16 cellular contexts compared by ENCODE assay signal in the genomic region with DNA sequence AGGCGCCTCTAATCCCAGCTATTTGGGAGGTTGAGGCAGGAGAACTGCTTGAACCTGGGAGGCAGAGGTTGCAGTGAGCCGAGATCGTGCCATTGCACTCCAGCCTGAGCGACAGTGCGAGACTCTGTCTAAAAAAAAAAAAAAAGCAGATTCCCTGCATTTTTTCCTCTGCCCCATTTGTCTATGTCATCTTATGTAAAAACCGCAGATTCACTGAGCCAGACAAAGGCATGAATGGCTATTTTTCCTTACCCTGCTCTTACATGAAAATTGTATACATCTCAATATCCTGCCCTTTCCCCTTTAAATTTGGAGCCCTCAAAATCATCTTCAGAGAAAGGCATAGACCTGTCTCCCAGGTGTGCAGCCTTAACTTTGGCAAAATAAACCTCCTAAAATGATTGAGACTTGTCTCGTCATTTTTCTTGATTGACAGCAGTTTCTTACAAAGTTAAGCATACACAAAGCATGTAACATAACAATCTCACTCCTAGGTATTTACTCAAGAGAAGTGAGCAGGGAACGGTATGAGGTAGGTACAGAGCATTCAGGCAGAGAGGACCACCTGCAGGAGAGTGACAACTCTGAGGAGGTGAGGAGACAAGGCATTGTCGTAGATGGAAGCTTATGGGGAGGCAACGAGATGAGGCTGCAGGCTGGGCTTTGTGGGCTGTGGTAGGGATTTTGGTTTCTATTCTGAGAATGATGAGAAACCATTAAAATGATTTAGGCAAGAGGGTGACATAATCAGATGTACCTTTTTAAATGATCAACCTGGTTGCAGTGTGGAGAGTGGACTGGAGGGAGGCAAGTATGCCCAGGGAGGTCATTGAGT.
DNase-seq lines count a peak whose midpoint lies in the region; ATAC-seq and TF ChIP-seq lines count a peak whose summit lies in the region.
"Had no signal": no experiment of that assay in that cellular context is flagged by ENCODE, and none has a peak within 500 bp of the region (broad histone marks: within the 10 kb centered on the region; RNA-seq: fewer than 3 reads in every experiment).

No MANE protein-coding gene starts in this region.

- H3K27me3 ChIP-seq in CD4-positive, alpha-beta T cell (ENCODE audit: control insufficient read depth, insufficient read depth, low read length) = no peaks in the 10 kb centered on the region
- no peaks in the 10 kb centered on the region for H3K27me3 ChIP-seq in MM.1S (replicated peaks; ENCODE audit: insufficient read depth, low read length)
- no peaks in the 10 kb centered on the region for H3K27me3 ChIP-seq in gastrocnemius medialis
- H3K27me3 ChIP-seq: SJSA1 had no signal

- H3K9me3 ChIP-seq in CD4-positive, alpha-beta T cell (ENCODE audit: control insufficient read depth, low read length) = no peaks in the 10 kb centered on the region
- H3K9me3 ChIP-seq in MM.1S (replicated peaks; ENCODE audit: insufficient read depth, low read length) = no peaks in the 10 kb centered on the region
- no peaks in the 10 kb centered on the region for H3K9me3 ChIP-seq in gastrocnemius medialis
- H3K9me3 ChIP-seq: SJSA1 had no signal

- H3K9ac ChIP-seq in MM.1S (ENCODE audit: low read length) = no peak overlapping the region

- no peaks in the 10 kb centered on the region for H3K36me3 ChIP-seq in MM.1S (replicated peaks; ENCODE audit: insufficient read depth, low read length)
- no peaks in the 10 kb centered on the region for H3K36me3 ChIP-seq in gastrocnemius medialis
- H3K36me3 ChIP-seq: SJSA1 had no signal

- TF ChIP-seq POLR2A in gastrocnemius medialis (IDR thresholded peaks at IDR 0.05) = no peak

- no peak for TF ChIP-seq CTCF in CD4-positive, alpha-beta T cell (IDR thresholded peaks at IDR 0.05)
- TF ChIP-seq CTCF in MM.1S (IDR thresholded peaks at IDR 0.05; ENCODE audit: low read length) (no peak), gastrocnemius medialis (IDR thresholded peaks at IDR 0.05 in 4 of 5, conservative IDR thresholded peaks at IDR 0.05 in 1 of 5) (no peak)

- H3K27ac Mint-ChIP-seq in CD4-positive, alpha-beta T cell = peak overlapping the region; percentile 86
- peak overlapping the region; percentile 37 for H3K27ac Mint-ChIP-seq in activated naive CD4-positive, alpha-beta T cell treated with anti-CD3 and anti-CD28 coated beads, Interleukin-2, amount 50 U/mL, for 24 hours
- H3K27ac Mint-ChIP-seq: natural killer cell treated with Interleukin-12 subunit alpha and Interleukin-12 subunit beta and Interleukin-15 and Interleukin-18, amount 100 ng/mL, for 72 hours; WTC11 had no signal

- H3F3A ChIP-seq in MM.1S (ENCODE audit: insufficient read depth, low read length) = peaks cover 5% of the 10 kb centered on the region

- no peaks in the 10 kb centered on the region for H3K9me3 Mint-ChIP-seq in CD4-positive, alpha-beta T cell
- no peaks in the 10 kb centered on the region for H3K9me3 Mint-ChIP-seq in activated naive CD4-positive, alpha-beta T cell treated with anti-CD3 and anti-CD28 coated beads, Interleukin-2, amount 50 U/mL, for 24 hours
- H3K9me3 Mint-ChIP-seq: effector memory CD8-positive, alpha-beta T cell; natural killer cell treated with Interleukin-12 subunit alpha and Interleukin-12 subunit beta and Interleukin-15 and Interleukin-18, amount 100 ng/mL, for 72 hours had no signal

- H3K4me1 Mint-ChIP-seq in CD4-positive, alpha-beta T cell (ENCODE audit: low read depth) = peaks cover 68% of the 10 kb centered on the region
- peaks cover 83% of the 10 kb centered on the region for H3K4me1 Mint-ChIP-seq in activated naive CD4-positive, alpha-beta T cell treated with anti-CD3 and anti-CD28 coated beads, Interleukin-2, amount 50 U/mL, for 24 hours
- H3K4me1 Mint-ChIP-seq: WTC11 had no signal

- no peaks in the 10 kb centered on the region for H3K9me2 ChIP-seq in MM.1S (replicated peaks; ENCODE audit: insufficient read depth, low read length)

- H2AFZ ChIP-seq in MM.1S (ENCODE audit: low read length) = peak overlapping the region; percentile 14; the same call in 1 of the 2 replicates

- peak in 6 of 10 experiments; percentile 11 to 44 (median 20) for DNase-seq in CD4-positive, alpha-beta T cell
- peak; percentile 67 for DNase-seq in MM.1S
- DNase-seq in stimulated activated CD4-positive, alpha-beta T cell treated with anti-CD3 and anti-CD28 coated beads, Interleukin-12 subunit alpha, Interleukin-12 subunit beta, amount 100 ng/mL, for 4 hours = peak; percentile 23
- DNase-seq in GF-D8 (lab: John Stamatoyannopoulos, UW) = no peak
- no peak for DNase-seq in gastrocnemius medialis
- no peak for DNase-seq in NCI-H1105 treated with DMSO at 0.1 percent for 48 hours (lab: John Stamatoyannopoulos, UW)
- DNase-seq in 8988T = no peak
- DNase-seq: effector memory CD8-positive, alpha-beta T cell; KG1; NCI-H1694 treated with DMSO at 0.1 percent for 48 hours; NCI-H82 had no signal

- H3K27me3 Mint-ChIP-seq in CD4-positive, alpha-beta T cell = no peaks in the 10 kb centered on the region
- H3K27me3 Mint-ChIP-seq in activated naive CD4-positive, alpha-beta T cell treated with anti-CD3 and anti-CD28 coated beads, Interleukin-2, amount 50 U/mL, for 24 hours = no peaks in the 10 kb centered on the region

- peaks cover 2% of the 10 kb centered on the region for H3K36me3 Mint-ChIP-seq in CD4-positive, alpha-beta T cell (ENCODE audit: low read depth)
- H3K36me3 Mint-ChIP-seq in activated naive CD4-positive, alpha-beta T cell treated with anti-CD3 and anti-CD28 coated beads, Interleukin-2, amount 50 U/mL, for 24 hours = peaks cover 3% of the 10 kb centered on the region
- H3K36me3 Mint-ChIP-seq: natural killer cell treated with Interleukin-12 subunit alpha and Interleukin-12 subunit beta and Interleukin-15 and Interleukin-18, amount 100 ng/mL, for 72 hours; WTC11 had no signal

- peaks cover 39% of the 10 kb centered on the region for H3K4me1 ChIP-seq in MM.1S (ENCODE audit: low read length)
- peaks cover 11 to 12% of the 10 kb centered on the region in 2 donors for H3K4me1 ChIP-seq in gastrocnemius medialis

- peak; percentile 61 for ATAC-seq in CD4-positive, alpha-beta T cell (ENCODE audit: poor library complexity)
- no peak for ATAC-seq in gastrocnemius medialis
- ATAC-seq: effector memory CD8-positive, alpha-beta T cell; WTC11 had no signal

- in situ Hi-C loops in gastrocnemius medialis (cut with MboI; ENCODE audit: low sequenced_read_pairs in 4 of 4) = no loop called here

- no peak overlapping the region for H3K27ac ChIP-seq in CD4-positive, alpha-beta T cell (ENCODE audit: low read depth, low read length)
- H3K27ac ChIP-seq in MM.1S (ENCODE audit: low read length) = peak overlapping the region; percentile 18; the same call in 1 of the 2 replicates
- H3K27ac ChIP-seq in gastrocnemius medialis = no peak overlapping the region
- H3K27ac ChIP-seq: SJSA1, skin epidermis had no signal

- CTCF ChIA-PET in CD4-positive, alpha-beta T cell (lab: Charles Lee) = no interaction called here

- H3K4me3 Mint-ChIP-seq in CD4-positive, alpha-beta T cell = peak overlapping the region; percentile 57
- peak overlapping the region; percentile 61 for H3K4me3 Mint-ChIP-seq in activated naive CD4-positive, alpha-beta T cell treated with anti-CD3 and anti-CD28 coated beads, Interleukin-2, amount 50 U/mL, for 24 hours
- H3K4me3 Mint-ChIP-seq: effector memory CD8-positive, alpha-beta T cell; natural killer cell treated with Interleukin-12 subunit alpha and Interleukin-12 subunit beta and Interleukin-15 and Interleukin-18, amount 100 ng/mL, for 72 hours; WTC11 had no signal

- H3K4me3 ChIP-seq in MM.1S (ENCODE audit: low read length) (no peak overlapping the region), gastrocnemius medialis (no peak overlapping the region)
- H3K4me3 ChIP-seq: SJSA1, skin epidermis had no signal

- H4K20me1 ChIP-seq in MM.1S (ENCODE audit: insufficient read depth, low read length) = no peaks in the 10 kb centered on the region

- intact Hi-C loops in CD4-positive, alpha-beta T cell (cut with DNase I, micrococcal nuclease) = no loop called here
- intact Hi-C loops in gastrocnemius medialis (cut with DNase I; ENCODE audit: low total_unique reads) = no loop called here

- POLR2A ChIA-PET in CD4-positive, alpha-beta T cell (lab: Charles Lee) = interaction anchor here (0.6 to 5.7 kb wide), 6 partner anchors 9 to 88 kb away, joined by 3 to 87 read pairs (median 6); a partner anchor contains a TSS

- peak overlapping the region; percentile 48 for H3K4me2 ChIP-seq in MM.1S (ENCODE audit: low read depth, low read length)

- H3K79me2 ChIP-seq in MM.1S (ENCODE audit: low read length) = no peaks in the 10 kb centered on the region

Comparison
In these comparisons a context has a peak if more than half of its experiments do, and no peak if none do; other contexts are left out.
1. DNase-seq: peak in CD4-positive, alpha-beta T cell (6 of 10), MM.1S (single experiment) and stimulated activated CD4-positive, alpha-beta T cell treated with anti-CD3 and anti-CD28 coated beads, Interleukin-12 subunit alpha, Interleukin-12 subunit beta, amount 100 ng/mL, for 4 hours (single experiment); none in GF-D8 (single experiment), gastrocnemius medialis (0 of 2), NCI-H1105 treated with DMSO at 0.1 percent for 48 hours (single experiment) and 8988T (single experiment).